ENCODE assay signal across 8 cellular contexts in the genomic region with DNA sequence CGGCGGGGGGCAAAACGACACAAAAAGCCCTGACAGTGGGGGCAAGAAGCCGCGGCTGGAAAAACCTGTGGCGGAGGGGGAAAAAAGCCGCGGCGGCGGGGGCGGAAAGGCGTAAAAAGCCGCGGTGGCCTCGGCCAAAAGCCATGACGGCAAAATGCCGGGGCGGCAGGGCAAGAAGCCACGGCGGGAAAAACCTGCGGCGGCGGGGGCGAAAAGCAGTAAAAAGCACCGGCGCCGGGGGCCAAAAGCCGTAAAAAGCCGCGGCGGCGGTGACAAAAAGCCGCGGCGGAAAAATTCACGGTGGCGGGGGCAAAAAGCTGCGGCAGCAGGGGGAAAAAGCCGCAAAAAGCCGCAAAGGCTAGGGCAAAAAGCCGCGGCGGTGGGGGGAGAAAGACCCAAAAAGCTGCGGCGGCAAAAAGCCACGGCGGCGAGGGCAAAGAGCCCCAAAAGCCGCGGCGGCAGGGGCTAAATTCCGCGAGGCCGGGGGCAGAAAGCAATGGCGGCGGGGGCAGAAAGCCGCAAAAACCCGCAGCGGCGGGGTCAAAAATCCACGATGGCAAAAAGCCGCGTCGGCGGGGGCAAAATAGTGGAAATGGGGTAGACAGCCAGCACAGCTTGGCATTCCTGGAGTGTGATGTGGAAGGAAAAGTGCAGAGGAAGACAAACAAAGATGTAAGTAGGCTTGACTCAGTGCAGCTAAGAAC.
DNase-seq lines count a peak whose midpoint lies in the region; ATAC-seq, FAIRE-seq and TF ChIP-seq lines count a peak whose summit lies in the region.
"Not testable (repeated sequence)": the region's sequence is repeated elsewhere in the genome, so short reads cannot be mapped to it uniquely, and the experiment has no call there.

No MANE protein-coding gene starts in this region.

- not testable (repeated sequence) for H3K27me3 ChIP-seq in K562 (ENCODE audit: control insufficient read depth in 2 of 2, insufficient read depth in 2 of 2, low read length in 2 of 2); right cardiac atrium (ENCODE audit: control insufficient read depth, insufficient read depth)

- not testable (repeated sequence) for H3K4me1 Mint-ChIP-seq in T-cell

- TF ChIP-seq RAD21 in K562 (CRISPR knock-in tag; conservative IDR thresholded peaks at IDR 0.05 in 1 of 2, IDR thresholded peaks at IDR 0.05 in 1 of 2): not testable (repeated sequence)

- DNase-seq in AG08396 (ENCODE audit: low spot score) (peak; percentile 0), GM20000 (ENCODE audit: low spot score) (peak; percentile 5), T-cell (peak in 14 of 34 experiments; percentile 0 to 24 (median 10)), activated T-cell treated with anti-CD3 and anti-CD28 coated beads for 48 hours (ENCODE audit: low read depth) (peak; percentile 63), K562 (ENCODE audit: extremely low read depth in 1 of 4, low spot score in 3 of 4) (peak in 1 of 4 experiments; percentile 9), right cardiac atrium (peak; percentile 10 to 40 (median 19))
- DNase-seq in skeletal muscle cell (ENCODE audit: low read depth): not testable (repeated sequence)
- peak; percentile 31 to 55 for DNase-seq in stimulated activated CD8-positive, alpha-beta memory T cell treated with anti-CD3 and anti-CD28 coated beads, Interleukin-15, amount 100 ng/mL, for 48 hours (ENCODE audit: low read depth in 2 of 2)

- H3K9me3 Mint-ChIP-seq in T-cell: not testable (repeated sequence)

- H3K4me1 ChIP-seq in K562 (replicated peaks in 1 of 2; ENCODE audit: control insufficient read depth in 2 of 2, insufficient read depth in 2 of 2, low read length in 2 of 2); right cardiac atrium (ENCODE audit: control insufficient read depth, insufficient read depth, low read length): not testable (repeated sequence)

- H3K4me3 Mint-ChIP-seq in T-cell: peak overlapping the region; percentile 53 to 69 (median 59)

- not testable (repeated sequence) for H4K20me1 ChIP-seq in K562 (replicated peaks; ENCODE audit: control insufficient read depth, insufficient read depth, low read length)

- peak overlapping the region; percentile 29 for H3K4me3 ChIP-seq in K562
- peak overlapping the region; percentile 52 for H3K4me3 ChIP-seq in right cardiac atrium (ENCODE audit: low read length)
- peak overlapping the region; percentile 32 for H3K4me3 ChIP-seq in skeletal muscle cell (ENCODE audit: low read depth, low read length)

- not testable (repeated sequence) for BruUV-seq in K562 (replicated peaks; lab: Mats Ljungman, UMichigan)

- in situ Hi-C loops in K562 (cut with MboI): not testable (repeated sequence)

- not testable (repeated sequence) for H3K9me3 ChIP-seq in K562 (replicated peaks; ENCODE audit: control insufficient read depth, insufficient read depth, low read depth, low read length); right cardiac atrium (ENCODE audit: control insufficient read depth, low read length)

- H3K27ac ChIP-seq in K562 (ENCODE audit: extremely low read depth, low read depth, low read length); right cardiac atrium (ENCODE audit: low read length): not testable (repeated sequence)

- H3K9ac ChIP-seq in K562 (ENCODE audit: insufficient read depth in 1 of 2, low read depth in 2 of 2, low read length in 2 of 2): not testable (repeated sequence)

- no CpG with 5 or more reads among the region's 65 CpGs for WGBS in K562 (ENCODE audit: insufficient coverage, low coverage, missing lambda C conversion rate)
- WGBS in right cardiac atrium: 12% methylated on average over 60 of the region's 65 CpGs

- H3K4me2 ChIP-seq in K562 (ENCODE audit: insufficient read depth, low read length): not testable (repeated sequence)

- TF ChIP-seq CTCF in GM20000 (IDR thresholded peaks at IDR 0.05; ENCODE audit: extremely low read depth, missing control alignments); K562 (IDR thresholded peaks at IDR 0.05 in 2 of 3, conservative IDR thresholded peaks at IDR 0.05 in 1 of 3; ENCODE audit: insufficient read depth in 2 of 3, low read depth in 1 of 3, low read length in 3 of 3): not testable (repeated sequence)

- not testable (repeated sequence) for H3K27ac Mint-ChIP-seq in T-cell

- TF ChIP-seq EP300 in K562 (IDR thresholded peaks at IDR 0.05; ENCODE audit: low read length): not testable (repeated sequence)

- not testable (repeated sequence) for H3K79me2 ChIP-seq in K562 (ENCODE audit: control insufficient read depth, insufficient read depth, low read length)

- not testable (repeated sequence) for H3K36me3 Mint-ChIP-seq in T-cell

- CTCF ChIA-PET in T-cell (lab: Charles Lee); K562 (lab: Yijun Ruan, JAX; ENCODE audit: low intra/inter-chr PET ratio): not testable (repeated sequence)

- H3K36me3 ChIP-seq in K562 (ENCODE audit: control insufficient read depth, insufficient read depth, low read length): not testable (repeated sequence)

- FAIRE-seq in K562 (lab: Jason Lieb, UNC): not testable (repeated sequence)

- TF ChIP-seq POLR2A in K562 (conservative IDR thresholded peaks at IDR 0.05): not testable (repeated sequence)

- H3K27me3 Mint-ChIP-seq in T-cell: not testable (repeated sequence)

- ATAC-seq in T-cell (replicated peaks in 1 of 4): peak in 1 of 4 experiments; percentile 38
- not testable (repeated sequence) for ATAC-seq in K562, right cardiac atrium

- H2AFZ ChIP-seq in K562 (ENCODE audit: low read depth, low read length): not testable (repeated sequence)

- not testable (repeated sequence) for H3K9me1 ChIP-seq in K562 (ENCODE audit: control insufficient read depth, insufficient read depth, low read length)

- intact Hi-C loops in K562 (cut with micrococcal nuclease); right cardiac atrium (cut with DNase I): not testable (repeated sequence)

- POLR2A ChIA-PET in T-cell (lab: Charles Lee); K562 (lab: Yijun Ruan, JAX): not testable (repeated sequence)

TF ChIP-seq in K562, 482 proteins besides CTCF, POLR2A, EP300 and RAD21:
- TF ChIP-seq, protein P1, sequence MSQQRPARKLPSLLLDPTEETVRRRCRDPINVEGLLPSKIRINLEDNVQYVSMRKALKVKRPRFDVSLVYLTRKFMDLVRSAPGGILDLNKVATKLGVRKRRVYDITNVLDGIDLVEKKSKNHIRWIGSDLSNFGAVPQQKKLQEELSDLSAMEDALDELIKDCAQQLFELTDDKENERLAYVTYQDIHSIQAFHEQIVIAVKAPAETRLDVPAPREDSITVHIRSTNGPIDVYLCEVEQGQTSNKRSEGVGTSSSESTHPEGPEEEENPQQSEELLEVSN (IDR thresholded peaks at IDR 0.05; ENCODE audit: borderline replicate concordance in 1 of 2, extremely low read depth in 1 of 2, insufficient read depth in 1 of 2, insufficient read length in 1 of 2, low read depth in 1 of 2, low read length in 1 of 2, poor library complexity in 1 of 2, severe bottlenecking in 1 of 2): peak in 1 of 2 experiments; percentile 45
